In the genomic region with DNA sequence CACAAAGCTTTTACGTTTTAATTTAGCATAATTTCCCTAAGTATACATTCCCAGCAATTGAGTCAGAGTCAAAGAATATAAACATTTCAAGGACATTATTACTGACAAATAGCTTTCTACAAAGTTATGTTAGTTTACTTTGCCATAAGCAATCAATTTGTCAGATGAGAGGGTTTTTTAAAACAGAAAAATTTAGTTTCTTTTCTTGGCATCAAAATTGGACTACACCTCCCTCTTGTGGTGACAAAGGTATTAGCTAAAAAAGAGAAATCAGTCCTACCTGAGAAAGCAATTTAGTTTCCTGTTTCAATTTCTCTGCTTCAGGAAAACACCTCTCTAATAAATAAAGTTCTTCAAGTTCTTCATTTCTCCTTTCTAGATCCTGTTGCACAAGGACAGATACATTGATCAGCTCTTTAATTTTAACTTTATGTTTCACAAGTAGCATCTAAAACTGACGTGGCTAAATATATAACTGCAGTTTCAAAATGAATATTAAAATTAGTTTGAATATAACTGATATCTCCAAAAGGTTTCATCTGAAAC, we compare ENCODE assay signal across 7 cellular contexts. TPM values are rescaled to one million over a fixed set of nuclear protein-coding genes. Genes with fewer than 3 reads are reported as not detected.
DNase-seq lines count a peak whose midpoint lies in the region; ATAC-seq and TF ChIP-seq lines count a peak whose summit lies in the region.

No MANE protein-coding gene starts in this region.

- peaks cover 7 to 11% (median 8%) of the 10 kb centered on the region in 3 donors for H3K4me1 Mint-ChIP-seq in T-cell

- ATAC-seq in GM19395 (IDR thresholded peaks at IDR 0.05; ENCODE audit: unreplicated experiment), result peak; percentile 59
- ATAC-seq in T-cell (replicated peaks in 1 of 4), result peak in 2 of 4 experiments; percentile 51 to 55

- H3K27me3 Mint-ChIP-seq in T-cell, result no peaks in the 10 kb centered on the region

- H3K4me1 ChIP-seq in thyroid gland, result peaks cover 0 to 3% of the 10 kb centered on the region in 2 donors

- no peaks in the 10 kb centered on the region for H3K9me3 ChIP-seq in thyroid gland

- no peak overlapping the region for H3K4me3 ChIP-seq in thyroid gland (replicated peaks in 1 of 3)

- peak overlapping the region in 1 of 2 donors; percentile 56 for H3K27ac Mint-ChIP-seq in T-cell

- peak overlapping the region; percentile 13 to 39 (median 37) for H3K4me3 Mint-ChIP-seq in T-cell

- 79 to 87% methylated on average over 2 of the region's 2 CpGs for WGBS in thyroid gland, 2 donors

- intact Hi-C loops in thyroid gland (cut with DNase I), result no loop called here

- POLR2A ChIA-PET in T-cell (lab: Charles Lee), result no interaction called here

- H3K36me3 Mint-ChIP-seq in T-cell, result no peaks in the 10 kb centered on the region

- no peaks in the 10 kb centered on the region for H3K27me3 ChIP-seq in thyroid gland

- TF ChIP-seq POLR2A in thyroid gland (IDR thresholded peaks at IDR 0.05), result no peak

- H3K9me3 Mint-ChIP-seq in T-cell, result no peaks in the 10 kb centered on the region

- H3K36me3 ChIP-seq in thyroid gland, result no peaks in the 10 kb centered on the region

- peak in 4 of 6 experiments; percentile 37 to 73 (median 63) for TF ChIP-seq CTCF in thyroid gland (IDR thresholded peaks at IDR 0.05)

- DNase-seq in EH (ENCODE audit: low read depth) (peak; percentile 74), HuH-7 (ENCODE audit: low spot score) (peak; percentile 20), T-cell (no peak), germinal center (ENCODE audit: low spot score) (peak; percentile 55), thyroid gland (no peak), globus pallidus (ENCODE audit: low spot score) (no peak)

- CTCF ChIA-PET in T-cell (lab: Charles Lee), result interaction anchor here (0.7 to 3.5 kb wide), 24 partner anchors 10 to 877 kb away, joined by 3 to 24 read pairs (median 4); a partner anchor contains a TSS

- H3K27ac ChIP-seq in thyroid gland, result no peak overlapping the region

RNA-seq across cellular contexts. Expression of a gene that starts 39.9 kb away (rescaled TPM):
- total RNA-seq in T-cell (under 1 TPM in 3 of 5 donors, not detected in 2; 0.16 to 0.90 (median 0.30) TPM), thyroid gland (1 to 10 TPM; 5.1 to 9.2 (median 6.9) TPM)

RNA-seq across cellular contexts. Expression of a gene that starts 39.9 kb away (rescaled TPM):
- total RNA-seq in T-cell (10 to 100 TPM; 20.0 to 34.4 (median 22.1) TPM), thyroid gland (10 to 100 TPM; 65.4 to 80.7 (median 75.9) TPM)

Comparison
In these comparisons a context has a peak if more than half of its experiments do, and no peak if none do; other contexts are left out.
1. DNase-seq: peak in EH (single experiment), HuH-7 (single experiment) and germinal center (single experiment); none in T-cell (0 of 34), thyroid gland (0 of 2) and globus pallidus (single experiment).